30 cellular contexts compared by ENCODE assay signal in the genomic region with DNA sequence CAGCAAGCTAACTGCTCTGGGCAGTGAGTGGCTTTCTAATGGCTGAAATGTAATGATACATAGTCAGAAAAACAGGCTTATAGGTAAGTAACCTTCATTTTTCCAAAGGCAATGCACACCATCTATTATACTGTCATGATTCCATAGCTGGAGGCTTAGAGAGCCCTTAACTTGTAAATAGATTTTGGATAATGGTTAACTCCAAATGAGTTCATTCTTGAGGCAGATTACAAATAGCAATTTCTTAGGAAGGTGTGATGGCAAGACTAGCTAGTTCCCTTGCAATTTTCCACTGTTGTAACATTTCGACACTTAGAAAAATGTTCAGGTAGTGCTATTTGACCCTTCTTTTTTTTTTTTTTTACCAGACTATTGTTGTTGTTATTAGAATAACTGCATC.
"Had no signal": no experiment of that assay in that cellular context is flagged by ENCODE, and none has a peak within 500 bp of the region (broad histone marks: within the 10 kb centered on the region; RNA-seq: fewer than 3 reads in every experiment).

No MANE protein-coding gene starts in this region.

- H3K4me3 ChIP-seq: adrenal gland, body of pancreas, esophagus squamous epithelium, gastroesophageal sphincter had no signal

- DNase-seq: activated B cell treated with CpG ODN at 0.5 μM for 24 hours; activated CD4-positive, alpha-beta T cell treated with anti-CD3 and anti-CD28 coated beads for 48 hours; activated CD4-positive, alpha-beta T cell treated with anti-CD3 and anti-CD28 coated beads, Interleukin-2, amount 50 U/mL, for 1 hour; activated CD4-positive, alpha-beta T cell treated with anti-CD3 and anti-CD28 coated beads, Interleukin-2, amount 50 U/mL, for 48 hours; activated CD8-positive, alpha-beta memory T cell treated with anti-CD3 and anti-CD28 coated beads for 24 hours; activated CD8-positive, alpha-beta T cell treated with anti-CD3 and anti-CD28 coated beads for 36 hours; activated effector memory CD4-positive, alpha-beta T cell treated with Interleukin-2 at 50 U/mL for 16 hours; activated gamma-delta T cell treated with Interleukin-2 at 50 U/mL for 16 hours; activated naive CD4-positive, alpha-beta T cell treated with anti-CD3 and anti-CD28 coated beads for 36 hours; activated naive CD8-positive, alpha-beta T cell treated with anti-CD3 and anti-CD28 coated beads for 36 hours; activated naive CD8-positive, alpha-beta T cell treated with anti-CD3 and anti-CD28 coated beads, Interleukin-2, amount 50 U/mL, for 24 hours; activated T-cell treated with anti-CD3 and anti-CD28 coated beads, Interleukin-2, amount 50 U/mL, for 4 hours; adrenal gland; amygdala; aorta; body of pancreas; caudate nucleus; cortex of kidney; dermis blood vessel endothelial cell; effector CD4-positive, alpha-beta T cell; effector memory CD8-positive, alpha-beta T cell; esophagus squamous epithelium; foreskin melanocyte; T-helper 1 cell; T-helper 17 cell; T1000; WERI-Rb-1 had no signal

- ATAC-seq: activated CD4-positive, CD25-positive, alpha-beta regulatory T cell treated with anti-CD3 and anti-CD28 coated beads, Interleukin-2, amount 50 U/mL, for 24 hours; activated CD8-positive, alpha-beta T cell treated with anti-CD3 and anti-CD28 coated beads for 36 hours; activated naive CD8-positive, alpha-beta T cell treated with anti-CD3 and anti-CD28 coated beads, Interleukin-2, amount 50 U/mL, for 24 hours; activated T-cell treated with anti-CD3 and anti-CD28 coated beads, Interleukin-2, amount 50 U/mL, for 4 hours; activated T-helper 17 cell treated with anti-CD3 and anti-CD28 coated beads, Interleukin-2, amount 50 U/mL, for 72 hours; body of pancreas; effector memory CD8-positive, alpha-beta T cell; gastroesophageal sphincter; T-helper 17 cell had no signal
